Comparison of ENCODE assay signal across 16 cellular contexts in the genomic region with DNA sequence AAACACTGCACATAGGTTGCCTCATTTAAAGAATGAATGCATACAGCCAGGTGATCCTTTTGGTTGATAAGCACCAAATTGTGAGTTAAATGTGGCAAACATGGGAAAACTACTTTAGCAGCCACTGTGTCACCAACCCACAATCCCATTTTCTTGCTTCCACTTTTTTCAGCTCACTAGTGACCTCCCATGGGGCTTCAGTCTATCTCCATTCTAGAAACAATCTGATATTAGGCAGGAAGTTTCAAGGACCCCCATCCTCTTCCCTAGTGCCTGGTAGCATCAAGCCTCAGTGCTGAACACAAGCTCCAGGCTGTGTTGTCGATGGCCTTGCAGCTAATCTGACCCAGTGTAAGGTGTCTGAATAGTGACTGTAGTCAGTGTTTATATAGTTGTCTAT.
DNase-seq lines count a peak whose midpoint lies in the region; ATAC-seq lines count a peak whose summit lies in the region.
"Had no signal": no experiment of that assay in that cellular context is flagged by ENCODE, and none has a peak within 500 bp of the region (broad histone marks: within the 10 kb centered on the region; RNA-seq: fewer than 3 reads in every experiment).

No MANE protein-coding gene starts in this region.

- H3K27me3 Mint-ChIP-seq in activated naive CD8-positive, alpha-beta T cell treated with anti-CD3 and anti-CD28 coated beads for 36 hours, result no peaks in the 10 kb centered on the region
- no peaks in the 10 kb centered on the region for H3K27me3 Mint-ChIP-seq in T-cell

- ATAC-seq in left lobe of liver (peak; percentile 32), T-cell (replicated peaks in 1 of 4) (no peak)
- ATAC-seq: A549, GM23338 had no signal

- DNase-seq in DMS 273 (lab: John Stamatoyannopoulos, UW; ENCODE audit: unreplicated experiment) (peak; percentile 5), DMS 273 treated with DMSO at 0.1 percent for 48 hours (lab: John Stamatoyannopoulos, UW) (no peak), OCI-M1 (lab: John Stamatoyannopoulos, UW) (peak; percentile 33), left lobe of liver (ENCODE audit: low spot score) (no peak), pons (ENCODE audit: low spot score) (peak; percentile 20), T-cell (no peak)
- no peak for DNase-seq in activated naive CD8-positive, alpha-beta T cell treated with anti-CD3 and anti-CD28 coated beads for 36 hours
- DNase-seq: AML-193; Caco-2; CD4-positive, alpha-beta T cell; DMS79 treated with DMSO at 0.1 percent for 48 hours; GF-D8; HCEC 1CT; IMR-90 had no signal

- POLR2A ChIA-PET in T-cell (lab: Charles Lee), result no interaction called here

- peaks cover 3% of the 10 kb centered on the region for H3K9me3 Mint-ChIP-seq in activated naive CD8-positive, alpha-beta T cell treated with anti-CD3 and anti-CD28 coated beads for 36 hours
- H3K9me3 Mint-ChIP-seq in T-cell, result peaks cover 0 to 10% (median 0%) of the 10 kb centered on the region in 3 donors
- H3K9me3 Mint-ChIP-seq: GM23338 had no signal

- no peaks in the 10 kb centered on the region for H3K36me3 Mint-ChIP-seq in activated naive CD8-positive, alpha-beta T cell treated with anti-CD3 and anti-CD28 coated beads for 36 hours
- H3K36me3 Mint-ChIP-seq in T-cell, result no peaks in the 10 kb centered on the region

- H3K27ac Mint-ChIP-seq in activated naive CD8-positive, alpha-beta T cell treated with anti-CD3 and anti-CD28 coated beads for 36 hours, result no peak overlapping the region
- no peak overlapping the region for H3K27ac Mint-ChIP-seq in T-cell
- H3K27ac Mint-ChIP-seq: CD4-positive, alpha-beta T cell; GM23338 had no signal

- CTCF ChIA-PET in T-cell (lab: Charles Lee), result no interaction called here

- no peak overlapping the region for H3K4me3 Mint-ChIP-seq in activated naive CD8-positive, alpha-beta T cell treated with anti-CD3 and anti-CD28 coated beads for 36 hours
- no peak overlapping the region for H3K4me3 Mint-ChIP-seq in T-cell
- H3K4me3 Mint-ChIP-seq: CD4-positive, alpha-beta T cell; GM23338 had no signal

- no peaks in the 10 kb centered on the region for H3K4me1 Mint-ChIP-seq in activated naive CD8-positive, alpha-beta T cell treated with anti-CD3 and anti-CD28 coated beads for 36 hours
- H3K4me1 Mint-ChIP-seq in T-cell, result no peaks in the 10 kb centered on the region

Comparison
In these comparisons a context has a peak if more than half of its experiments do, and no peak if none do; other contexts are left out.
1. DNase-seq: peak in DMS 273 (single experiment), OCI-M1 (single experiment) and pons (single experiment); none in DMS 273 treated with DMSO at 0.1 percent for 48 hours (single experiment), left lobe of liver (single experiment), activated naive CD8-positive, alpha-beta T cell treated with anti-CD3 and anti-CD28 coated beads for 36 hours (single experiment) and T-cell (0 of 34).